In genomic region chr19:7226749-7227148, GRCh38 we compare ENCODE assay signal across 18 cellular contexts.
A peak's percentile ranks its signal among the peaks of the same experiment; 100 is the strongest.
DNase-seq lines count a peak whose midpoint lies in the region; ATAC-seq and TF ChIP-seq lines count a peak whose summit lies in the region.
"Had no signal": no experiment of that assay in that cellular context is flagged by ENCODE, and none has a peak within 500 bp of the region (broad histone marks: within the 10 kb centered on the region; RNA-seq: fewer than 3 reads in every experiment).

No MANE protein-coding gene starts in this region.

- DNase-seq in GM03348 (ENCODE audit: low spot score) (peak; percentile 17), caudate nucleus (lab: John Stamatoyannopoulos, UW) (no peak), fibroblast of peridontal ligament (ENCODE audit: extremely low read depth) (peak; percentile 31), colonic mucosa (no peak), T-helper 17 cell (no peak)
- no peak for DNase-seq in activated CD4-positive, CD25-positive, alpha-beta regulatory T cell treated with anti-CD3 and anti-CD28 coated beads, Interleukin-2, amount 50 U/mL, for 72 hours
- DNase-seq in stimulated activated CD4-positive, alpha-beta T cell treated with anti-CD3 and anti-CD28 coated beads, Interleukin-4, amount 100 ng/mL, for 1 hour: no peak
- DNase-seq: C1 segment of cervical spinal cord; CD8-positive, alpha-beta T cell; DMS153; Karpas-422; NCI-H1417; NCI-H1694 treated with DMSO at 0.1 percent for 48 hours; NCI-H2081 treated with DMSO at 0.1 percent for 48 hours; NCI-H446; NCI-H526 had no signal

- H3K9ac ChIP-seq in colonic mucosa (ENCODE audit: low read depth in 2 of 2, low read length in 2 of 2): no peak overlapping the region

- intact Hi-C loops in colonic mucosa (cut with DNase I): no loop called here

- H3K36me3 Mint-ChIP-seq in T-helper 17 cell (ENCODE audit: low read depth): peaks cover 2% of the 10 kb centered on the region
- H3K36me3 Mint-ChIP-seq: CD8-positive, alpha-beta T cell had no signal

- no peak overlapping the region for H3K4me3 Mint-ChIP-seq in T-helper 17 cell
- H3K4me3 Mint-ChIP-seq: CD8-positive, alpha-beta T cell had no signal

- no peak for TF ChIP-seq CTCF in colonic mucosa (IDR thresholded peaks at IDR 0.05)

- no peaks in the 10 kb centered on the region for H3K27me3 ChIP-seq in colonic mucosa

- peaks cover 4% of the 10 kb centered on the region for H3K27me3 Mint-ChIP-seq in T-helper 17 cell

- ATAC-seq in T-helper 17 cell: no peak
- ATAC-seq: CD8-positive, alpha-beta T cell; Right ventricle myocardium inferior had no signal

- H3K36me3 ChIP-seq in colonic mucosa: no peaks in the 10 kb centered on the region

- H3K27ac ChIP-seq in caudate nucleus (ENCODE audit: low read depth, low read length) (peak overlapping the region; percentile 24), temporal lobe (ENCODE audit: low read depth, low read length) (peak overlapping the region; percentile 8), colonic mucosa (no peak overlapping the region)

- H3K27ac Mint-ChIP-seq in T-helper 17 cell: no peak overlapping the region
- H3K27ac Mint-ChIP-seq: CD8-positive, alpha-beta T cell had no signal

- no peaks in the 10 kb centered on the region for H3K9me3 ChIP-seq in colonic mucosa
- H3K9me3 ChIP-seq in T-helper 17 cell (ENCODE audit: control insufficient read depth, low read length, poor library complexity, severe bottlenecking): no peaks in the 10 kb centered on the region

- H3K4me1 Mint-ChIP-seq in T-helper 17 cell: no peaks in the 10 kb centered on the region

- H3K4me3 ChIP-seq in colonic mucosa: no peak overlapping the region

- no peaks in the 10 kb centered on the region for H3K4me1 ChIP-seq in colonic mucosa

Comparison
In these comparisons a context has a peak if more than half of its experiments do, and no peak if none do; other contexts are left out.
1. DNase-seq: peak in GM03348 (single experiment) and fibroblast of peridontal ligament (single experiment); none in caudate nucleus (0 of 61), activated CD4-positive, CD25-positive, alpha-beta regulatory T cell treated with anti-CD3 and anti-CD28 coated beads, Interleukin-2, amount 50 U/mL, for 72 hours (single experiment), colonic mucosa (single experiment), T-helper 17 cell (0 of 3) and stimulated activated CD4-positive, alpha-beta T cell treated with anti-CD3 and anti-CD28 coated beads, Interleukin-4, amount 100 ng/mL, for 1 hour (single experiment).